Comparison of ENCODE assay signal across 8 cellular contexts in the genomic region with DNA sequence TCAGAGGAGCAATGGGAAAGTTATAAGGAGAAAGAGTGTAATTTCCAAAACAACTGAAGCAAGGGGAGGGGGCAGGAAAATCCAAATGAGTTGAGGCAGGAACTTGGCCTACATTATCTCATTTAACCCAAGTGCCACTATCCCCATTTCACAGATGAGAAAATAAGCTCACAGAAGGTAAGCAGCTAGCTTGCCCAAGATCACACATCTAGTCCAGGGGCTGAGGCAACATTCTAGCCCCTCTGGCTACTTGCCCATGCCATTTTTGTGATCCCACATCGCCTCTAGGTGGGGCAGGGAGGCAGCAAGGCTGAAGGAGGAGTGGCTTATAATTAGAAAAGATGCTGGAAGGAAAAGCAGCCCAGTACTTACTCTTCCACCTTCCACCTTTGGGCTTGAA.
DNase-seq lines count a peak whose midpoint lies in the region; ATAC-seq and TF ChIP-seq lines count a peak whose summit lies in the region.

No MANE protein-coding gene starts in this region.

- no peaks in the 10 kb centered on the region for H3K27me3 ChIP-seq in brain microvascular endothelial cell (replicated peaks)

- ATAC-seq in HG02884 (IDR thresholded peaks at IDR 0.05; ENCODE audit: unreplicated experiment) (no peak), GM21526 (IDR thresholded peaks at IDR 0.05; ENCODE audit: low FRiP score, unreplicated experiment) (no peak), HG03565 (IDR thresholded peaks at IDR 0.05; ENCODE audit: unreplicated experiment) (no peak), GM18873 (IDR thresholded peaks at IDR 0.05; ENCODE audit: low FRiP score, unreplicated experiment) (no peak)

- no peaks in the 10 kb centered on the region for H3K36me3 ChIP-seq in brain microvascular endothelial cell (replicated peaks)

- peak in 2 of 3 donors; percentile 2 to 15 for DNase-seq in stimulated activated CD4-positive, alpha-beta T cell treated with anti-CD3 and anti-CD28 coated beads, TNF-alpha, amount 100 ng/mL, for 48 hours (ENCODE audit: low read depth in 3 of 3)
- DNase-seq in stimulated activated CD4-positive, alpha-beta T cell treated with anti-CD3 and anti-CD28 coated beads, Interleukin-1b, Interleukin-23, amount 100 ng/mL, for 48 hours = no peak
- peak; percentile 63 for DNase-seq in NB4 (ENCODE audit: low read depth)
- no peak for DNase-seq in brain microvascular endothelial cell

- H3K27ac ChIP-seq in brain microvascular endothelial cell = no peak overlapping the region

- no peak for TF ChIP-seq POLR2A in NB4 (IDR thresholded peaks at IDR 0.05; ENCODE audit: extremely low read depth, insufficient read length)

- TF ChIP-seq CTCF in NB4 (IDR thresholded peaks at IDR 0.05; ENCODE audit: low read depth, low read length) (peak; percentile 54), brain microvascular endothelial cell (IDR thresholded peaks at IDR 0.05; ENCODE audit: low read depth, low read length, missing control alignments) (peak; percentile 39)

- H3K4me3 ChIP-seq in NB4 (ENCODE audit: low read depth, low read length) (no peak overlapping the region), brain microvascular endothelial cell (ENCODE audit: low read depth, low read length) (no peak overlapping the region)

- in situ Hi-C loops in brain microvascular endothelial cell (cut with HindIII; ENCODE audit: low pct_ligation_motif_present, low sequenced_read_pairs) = no loop called here

Comparison
In these comparisons a context has a peak if more than half of its experiments do, and no peak if none do; other contexts are left out.
1. DNase-seq: peak in stimulated activated CD4-positive, alpha-beta T cell treated with anti-CD3 and anti-CD28 coated beads, TNF-alpha, amount 100 ng/mL, for 48 hours (2 of 3) and NB4 (single experiment); none in stimulated activated CD4-positive, alpha-beta T cell treated with anti-CD3 and anti-CD28 coated beads, Interleukin-1b, Interleukin-23, amount 100 ng/mL, for 48 hours (single experiment) and brain microvascular endothelial cell (single experiment).